ENCODE assay signal across 22 cellular contexts in genomic region chr6:35550437-35550836, GRCh38. TPM values are rescaled to one million over a fixed set of nuclear protein-coding genes. Genes with fewer than 3 reads are reported as not detected.
A peak's percentile ranks its signal among the peaks of the same experiment; 100 is the strongest.
DNase-seq lines count a peak whose midpoint lies in the region; ATAC-seq, FAIRE-seq and TF ChIP-seq lines count a peak whose summit lies in the region.
"Had no signal": no experiment of that assay in that cellular context is flagged by ENCODE, and none has a peak within 500 bp of the region (broad histone marks: within the 10 kb centered on the region; RNA-seq: fewer than 3 reads in every experiment).

No MANE protein-coding gene starts in this region.

- ATAC-seq in HepG2: no peak
- ATAC-seq in right lobe of liver: no peak
- ATAC-seq: GM12878 had no signal

- TF ChIP-seq POLR2A in HepG2 (IDR thresholded peaks at IDR 0.05; ENCODE audit: insufficient read depth in 1 of 2, low read depth in 2 of 2, low read length in 2 of 2): no peak
- no peak for TF ChIP-seq POLR2A in right lobe of liver (IDR thresholded peaks at IDR 0.05)
- no peak for TF ChIP-seq POLR2A in suprapubic skin (IDR thresholded peaks at IDR 0.05)
- no peak for TF ChIP-seq POLR2A in testis (IDR thresholded peaks at IDR 0.05)

- TF ChIP-seq EP300 in HepG2 (IDR thresholded peaks at IDR 0.05; ENCODE audit: low read depth in 2 of 2, low read length in 2 of 2) (no peak), HepG2 (CRISPR knock-in tag; IDR thresholded peaks at IDR 0.05; ENCODE audit: borderline replicate concordance) (no peak), suprapubic skin (IDR thresholded peaks at IDR 0.05) (no peak)

- no peak for FAIRE-seq in HepG2 (lab: Jason Lieb, UNC)
- FAIRE-seq: GM12878, GM19239, H1 had no signal

- no peak overlapping the region for H3K27ac ChIP-seq in HepG2 (ENCODE audit: extremely low read length, insufficient read depth, low read length)
- H3K27ac ChIP-seq in right lobe of liver: no peak overlapping the region
- no peak overlapping the region for H3K27ac ChIP-seq in Karpas-422 (ENCODE audit: low read length)
- no peak overlapping the region for H3K27ac ChIP-seq in neural progenitor cell
- no peak overlapping the region for H3K27ac ChIP-seq in suprapubic skin
- no peak overlapping the region for H3K27ac ChIP-seq in testis
- H3K27ac ChIP-seq: GM23248 had no signal

- H3F3A ChIP-seq in neural progenitor cell (ENCODE audit: low read depth): peaks cover 7% of the 10 kb centered on the region

- POLR2A ChIA-PET in HepG2 (lab: Yijun Ruan, JAX): no interaction called here

- H4K20me1 ChIP-seq in HepG2 (ENCODE audit: insufficient read depth, low read length): no peaks in the 10 kb centered on the region
- H4K20me1 ChIP-seq in Karpas-422 (ENCODE audit: insufficient read depth, low read depth, low read length): no peaks in the 10 kb centered on the region
- no peaks in the 10 kb centered on the region for H4K20me1 ChIP-seq in neural progenitor cell (ENCODE audit: low read depth)

- in situ Hi-C loops in HepG2 (cut with HindIII; ENCODE audit: extremely low pct_ligation_motif_present, low pct_unique_long_range_greater_than_20kb): no loop called here

- BruUV-seq in HepG2 (replicated peaks; lab: Mats Ljungman, UMichigan): no TSS peak

- no peaks in the 10 kb centered on the region for H3K79me2 ChIP-seq in HepG2 (ENCODE audit: insufficient read depth, low read length)
- H3K79me2 ChIP-seq in Karpas-422 (ENCODE audit: low read length): no peaks in the 10 kb centered on the region
- H3K79me2 ChIP-seq in neural progenitor cell (ENCODE audit: low read depth): no peaks in the 10 kb centered on the region

- no peak overlapping the region for H3K9ac ChIP-seq in HepG2 (ENCODE audit: insufficient read depth, low read depth, low read length)
- no peak overlapping the region for H3K9ac ChIP-seq in Karpas-422 (ENCODE audit: low read length)
- no peak overlapping the region for H3K9ac ChIP-seq in neural progenitor cell
- H3K9ac ChIP-seq: GM23248 had no signal

- CTCF ChIA-PET in HepG2 (lab: Yijun Ruan, JAX; ENCODE audit: low intra/inter-chr PET ratio, low total read pairs): no interaction called here

- H3K4me1 Mint-ChIP-seq in neural progenitor cell: peaks cover 4% of the 10 kb centered on the region

- peaks cover 21% of the 10 kb centered on the region for H3K9me3 Mint-ChIP-seq in neural progenitor cell

- H3K27me3 Mint-ChIP-seq in neural progenitor cell (ENCODE audit: insufficient read depth, low read depth): peaks cover 5% of the 10 kb centered on the region

- no peaks in the 10 kb centered on the region for H3K9me2 ChIP-seq in Karpas-422 (replicated peaks; ENCODE audit: insufficient read depth, low read length)

- 0% methylated on average over 1 of the region's 1 CpG for WGBS in HepG2 (ENCODE audit: low lambda C conversion rate)
- 27% methylated on average over 1 of the region's 1 CpG for WGBS in right lobe of liver (ENCODE audit: insufficient coverage, low coverage, low lambda C conversion rate, missing lambda C conversion rate)
- 74% methylated on average over 1 of the region's 1 CpG for WGBS in suprapubic skin
- WGBS in testis, 2 donors: 68 to 84% methylated on average over 1 of the region's 1 CpG

- H3K4me2 ChIP-seq in HepG2 (ENCODE audit: low read depth, low read length) (no peak overlapping the region), Karpas-422 (ENCODE audit: low read depth, low read length, poor library complexity, severe bottlenecking) (no peak overlapping the region), neural progenitor cell (no peak overlapping the region)

- intact Hi-C loops in HepG2 (cut with micrococcal nuclease; ENCODE audit: unreplicated experiment): no loop called here
- intact Hi-C loops in right lobe of liver (cut with DNase I): no loop called here
- intact Hi-C loops in testis (cut with DNase I; ENCODE audit: low total_unique reads): no loop called here

- no peak overlapping the region for H3K27ac Mint-ChIP-seq in neural progenitor cell
- H3K27ac Mint-ChIP-seq: CD4-positive, alpha-beta memory T cell had no signal

- peaks cover 0 to 11% of the 10 kb centered on the region in 2 experiments for H3K27me3 ChIP-seq in HepG2 (ENCODE audit: control insufficient read depth in 1 of 2, insufficient read depth in 2 of 2, low read length in 2 of 2)
- no peaks in the 10 kb centered on the region for H3K27me3 ChIP-seq in right lobe of liver
- no peaks in the 10 kb centered on the region for H3K27me3 ChIP-seq in Karpas-422 (ENCODE audit: low read length)
- H3K27me3 ChIP-seq in neural progenitor cell: no peaks in the 10 kb centered on the region
- H3K27me3 ChIP-seq in suprapubic skin: no peaks in the 10 kb centered on the region
- H3K27me3 ChIP-seq in testis: no peaks in the 10 kb centered on the region

- no peak for DNase-seq in HepG2 (ENCODE audit: low spot score)
- no peak for DNase-seq in right lobe of liver
- DNase-seq in Karpas-422: peak; percentile 41
- DNase-seq in neural progenitor cell (ENCODE audit: low spot score): no peak
- no peak for DNase-seq in suprapubic skin (ENCODE audit: low spot score in 2 of 2)
- DNase-seq in testis: no peak
- DNase-seq: C1 segment of cervical spinal cord; Calu3; CD4-positive, alpha-beta memory T cell; COR-L47; DMS79; EL; GDM1; GM23248; H7; HCEC 1CT had no signal

- peaks cover 3% of the 10 kb centered on the region for H3K36me3 Mint-ChIP-seq in neural progenitor cell

- no peak for TF ChIP-seq RAD21 in HepG2 (CRISPR knock-in tag; IDR thresholded peaks at IDR 0.05)

- H3K9me3 ChIP-seq in HepG2 (ENCODE audit: low read length) (peaks cover 11% of the 10 kb centered on the region; the same call in 1 of the 2 replicates), right lobe of liver (no peaks in the 10 kb centered on the region), Karpas-422 (ENCODE audit: low read length) (peaks cover 13% of the 10 kb centered on the region), neural progenitor cell (ENCODE audit: low read depth) (no peaks in the 10 kb centered on the region), suprapubic skin (peaks cover 3% of the 10 kb centered on the region), testis (no peaks in the 10 kb centered on the region)

- no peak overlapping the region for H3K4me3 ChIP-seq in HepG2 (replicated peaks in 1 of 3; ENCODE audit: insufficient read depth in 1 of 3, low read depth in 2 of 3, low read length in 3 of 3)
- H3K4me3 ChIP-seq in right lobe of liver: no peak overlapping the region
- no peak overlapping the region for H3K4me3 ChIP-seq in Karpas-422 (ENCODE audit: low read length)
- no peak overlapping the region for H3K4me3 ChIP-seq in neural progenitor cell
- no peak overlapping the region for H3K4me3 ChIP-seq in suprapubic skin
- H3K4me3 ChIP-seq in testis: no peak overlapping the region
- H3K4me3 ChIP-seq: GM12878, GM23248 had no signal

- peaks cover 7% of the 10 kb centered on the region; the same call in 1 of the 2 replicates for H3K4me1 ChIP-seq in HepG2 (ENCODE audit: insufficient read depth, low read length)
- no peaks in the 10 kb centered on the region for H3K4me1 ChIP-seq in right lobe of liver
- no peaks in the 10 kb centered on the region for H3K4me1 ChIP-seq in Karpas-422 (ENCODE audit: low read length)
- H3K4me1 ChIP-seq in neural progenitor cell: no peaks in the 10 kb centered on the region
- H3K4me1 ChIP-seq in suprapubic skin: peaks cover 4% of the 10 kb centered on the region
- no peaks in the 10 kb centered on the region for H3K4me1 ChIP-seq in testis

- H3K36me3 ChIP-seq in HepG2 (replicated peaks in 1 of 2; ENCODE audit: control insufficient read depth in 1 of 2, insufficient read depth in 2 of 2, low read length in 2 of 2) (no peaks in the 10 kb centered on the region), right lobe of liver (no peaks in the 10 kb centered on the region), Karpas-422 (ENCODE audit: insufficient read depth, low read length) (no peaks in the 10 kb centered on the region), neural progenitor cell (no peaks in the 10 kb centered on the region), suprapubic skin (no peaks in the 10 kb centered on the region), testis (ENCODE audit: low read depth, missing control alignments) (no peaks in the 10 kb centered on the region)

- H2AFZ ChIP-seq in HepG2 (ENCODE audit: low read length): no peak overlapping the region
- H2AFZ ChIP-seq in Karpas-422 (ENCODE audit: low read length): no peak overlapping the region
- no peak overlapping the region for H2AFZ ChIP-seq in neural progenitor cell (replicated peaks)
- H2AFZ ChIP-seq: GM23248 had no signal

- no peak for TF ChIP-seq CTCF in HepG2 (CRISPR knock-in tag; IDR thresholded peaks at IDR 0.05)
- no peak for TF ChIP-seq CTCF in right lobe of liver (IDR thresholded peaks at IDR 0.05)
- TF ChIP-seq CTCF in neural progenitor cell (IDR thresholded peaks at IDR 0.05): no peak
- no peak for TF ChIP-seq CTCF in suprapubic skin (IDR thresholded peaks at IDR 0.05)
- no peak for TF ChIP-seq CTCF in testis (IDR thresholded peaks at IDR 0.05)

- peak overlapping the region; percentile 7 for H3K4me3 Mint-ChIP-seq in neural progenitor cell
- H3K4me3 Mint-ChIP-seq: CD4-positive, alpha-beta memory T cell had no signal

RNA-seq across cellular contexts. Expression of gene TULP1, which starts 37.7 kb away (rescaled TPM):
- total RNA-seq in HepG2 (2016; rRNA removed; fragmentation: Illumina TruSeq; extraction: Trizol): not detected in 2 replicates
- total RNA-seq in HepG2 (2016; cell fraction: cytosol; rRNA removed; fragmentation: Illumina TruSeq; extraction: Trizol; ENCODE audit: low read depth): 0.35 TPM in 1 of 2 replicates, not detected in the other
- total RNA-seq in HepG2 (2016; cell fraction: insoluble cytoplasmic fraction; rRNA removed; fragmentation: Illumina TruSeq; extraction: Trizol): not detected in 2 replicates
- not detected in 2 replicates for total RNA-seq in HepG2 (2016; cell fraction: membrane; rRNA removed; fragmentation: Illumina TruSeq; extraction: Trizol)
- not detected in 2 replicates for total RNA-seq in HepG2 (2016; cell fraction: nucleus; rRNA removed; fragmentation: Illumina TruSeq; extraction: Trizol)
- not detected in 2 replicates for polyA plus RNA-seq in HepG2 (2011; rRNA removed)
- not detected in 2 replicates for polyA plus RNA-seq in HepG2 (2011; cell fraction: cytosol; rRNA removed)
- polyA plus RNA-seq in HepG2 (2011; cell fraction: nucleus; rRNA removed): not detected in 2 replicates
- not detected in 2 replicates for polyA plus RNA-seq in HepG2 (2012)
- polyA plus RNA-seq in HepG2 (2016; cell fraction: cytosol; fragmentation: Illumina TruSeq; extraction: Trizol; ENCODE audit: low read depth): not detected in 2 replicates
- polyA plus RNA-seq in HepG2 (2016; cell fraction: insoluble cytoplasmic fraction; fragmentation: Illumina TruSeq; extraction: Trizol; ENCODE audit: low read depth): not detected in 2 replicates
- polyA plus RNA-seq in HepG2 (2016; cell fraction: membrane; fragmentation: Illumina TruSeq; extraction: Trizol; ENCODE audit: low read depth): not detected in 2 replicates
- not detected in 2 replicates for polyA plus RNA-seq in HepG2 (2016; cell fraction: nucleus; fragmentation: Illumina TruSeq; extraction: Trizol; ENCODE audit: insufficient read depth, low read depth)
- polyA minus RNA-seq in HepG2 (2011; rRNA and poly(A)+ RNA removed; ENCODE audit: low replicate concordance): not detected in 2 replicates
- not detected in 2 replicates for polyA minus RNA-seq in HepG2 (2011; cell fraction: cytosol; rRNA and poly(A)+ RNA removed)
- not detected in 2 replicates for polyA minus RNA-seq in HepG2 (2011; cell fraction: nucleus; rRNA and poly(A)+ RNA removed)
- not detected for total RNA-seq in right lobe of liver
- total RNA-seq in Karpas-422 (2014; rRNA removed; shearing (Covaris generic); ENCODE audit: low replicate concordance): not detected in 2 replicates
- total RNA-seq in neural progenitor cell (ENCODE audit: low replicate concordance): 0.46 TPM in 1 of 2 replicates, not detected in the other
- total RNA-seq in suprapubic skin: under 1 TPM in 2 of 4 donors, not detected in 2; 0.72 to 0.83 TPM
- total RNA-seq in testis: 1 to 10 TPM in 1 of 2 donors, under 1 TPM in 1; 0.87 to 2.4 TPM
- 0.53 TPM for polyA plus RNA-seq in testis (ENCODE audit: insufficient read depth, low read depth, low replicate concordance)
- total RNA-seq: A172; A673; Calu3; CD4-positive, alpha-beta memory T cell; GM12878; GM23248 had no signal
- polyA plus RNA-seq: BJ; CD4-positive, alpha-beta memory T cell; GM12878; GM23248 had no signal

RNA-seq across cellular contexts. Expression of gene TEAD3, which starts 53.6 kb away (rescaled TPM):
- total RNA-seq in HepG2 (2016; rRNA removed; fragmentation: Illumina TruSeq; extraction: Trizol) (14.4 and 15.1 TPM in 2 replicates), right lobe of liver (1 to 10 TPM; 5.2 to 8.5 (median 6.9) TPM), neural progenitor cell (ENCODE audit: low replicate concordance) (9.7 and 23.5 TPM in 2 replicates), suprapubic skin (10 to 100 TPM; 39.0 to 55.4 (median 51.5) TPM), testis (10 to 100 TPM; 10.6 to 17.8 TPM)
- 3.9 and 4.4 TPM in 2 replicates for total RNA-seq in HepG2 (2016; cell fraction: cytosol; rRNA removed; fragmentation: Illumina TruSeq; extraction: Trizol; ENCODE audit: low read depth)
- total RNA-seq in HepG2 (2016; cell fraction: insoluble cytoplasmic fraction; rRNA removed; fragmentation: Illumina TruSeq; extraction: Trizol): 12.5 and 14.5 TPM in 2 replicates
- 14.0 and 14.5 TPM in 2 replicates for total RNA-seq in HepG2 (2016; cell fraction: membrane; rRNA removed; fragmentation: Illumina TruSeq; extraction: Trizol)
- total RNA-seq in HepG2 (2016; cell fraction: nucleus; rRNA removed; fragmentation: Illumina TruSeq; extraction: Trizol): 12.5 and 14.3 TPM in 2 replicates
- polyA plus RNA-seq in HepG2 (2011; rRNA removed) (16.5 and 20.5 TPM in 2 replicates), testis (ENCODE audit: insufficient read depth, low read depth, low replicate concordance) (16.2 TPM)
- 11.8 and 14.3 TPM in 2 replicates for polyA plus RNA-seq in HepG2 (2011; cell fraction: cytosol; rRNA removed)
- polyA plus RNA-seq in HepG2 (2011; cell fraction: nucleus; rRNA removed): 41.6 and 45.4 TPM in 2 replicates
- polyA plus RNA-seq in HepG2 (2012): 19.1 and 24.4 TPM in 2 replicates
- 5.1 and 5.5 TPM in 2 replicates for polyA plus RNA-seq in HepG2 (2016; cell fraction: cytosol; fragmentation: Illumina TruSeq; extraction: Trizol; ENCODE audit: low read depth)
- 22.1 and 28.5 TPM in 2 replicates for polyA plus RNA-seq in HepG2 (2016; cell fraction: insoluble cytoplasmic fraction; fragmentation: Illumina TruSeq; extraction: Trizol; ENCODE audit: low read depth)
- 12.7 and 14.9 TPM in 2 replicates for polyA plus RNA-seq in HepG2 (2016; cell fraction: membrane; fragmentation: Illumina TruSeq; extraction: Trizol; ENCODE audit: low read depth)
- 41.9 and 43.9 TPM in 2 replicates for polyA plus RNA-seq in HepG2 (2016; cell fraction: nucleus; fragmentation: Illumina TruSeq; extraction: Trizol; ENCODE audit: insufficient read depth, low read depth)
- 6.0 and 22.8 TPM in 2 replicates for polyA minus RNA-seq in HepG2 (2011; rRNA and poly(A)+ RNA removed; ENCODE audit: low replicate concordance)
- 7.7 and 8.2 TPM in 2 replicates for polyA minus RNA-seq in HepG2 (2011; cell fraction: cytosol; rRNA and poly(A)+ RNA removed)
- polyA minus RNA-seq in HepG2 (2011; cell fraction: nucleus; rRNA and poly(A)+ RNA removed): 7.9 and 8.6 TPM in 2 replicates
- total RNA-seq in Karpas-422 (2014; rRNA removed; shearing (Covaris generic); ENCODE audit: low replicate concordance): not detected in 2 replicates
